Comparison of ENCODE assay signal across 8 cellular contexts in the genomic region with DNA sequence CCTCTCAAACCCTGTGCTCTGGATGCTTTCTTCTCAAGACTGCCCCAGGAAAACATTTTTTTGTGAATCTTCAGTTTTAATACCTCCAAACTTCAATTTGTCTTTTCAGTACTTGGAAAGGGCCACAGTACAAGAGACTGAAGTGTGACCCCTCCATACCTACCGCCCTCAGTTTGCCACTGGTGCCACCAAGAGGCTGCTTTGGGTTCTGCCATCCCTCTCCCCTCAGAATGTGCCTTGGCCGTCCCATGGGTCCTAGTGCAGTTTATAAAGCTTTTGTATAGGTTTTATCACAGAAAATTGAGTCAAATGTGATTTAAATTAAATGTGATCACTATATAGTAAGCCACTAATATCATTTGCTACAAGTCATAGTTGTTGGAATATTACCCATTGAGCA.
A peak's percentile ranks its signal among the peaks of the same experiment; 100 is the strongest.
DNase-seq lines count a peak whose midpoint lies in the region; ATAC-seq, FAIRE-seq and TF ChIP-seq lines count a peak whose summit lies in the region.

No MANE protein-coding gene starts in this region.

- POLR2A ChIA-PET in SK-N-SH (lab: Yijun Ruan, JAX), result interaction anchor here (2.4 kb wide), 1 partner anchor 128 kb away, joined by 12 read pairs; the partner anchor contains the start of gene KIF1B

- no peaks in the 10 kb centered on the region for H3K9me2 ChIP-seq in SK-N-SH

- no peak overlapping the region for H3K4me3 ChIP-seq in H7 (ENCODE audit: insufficient read depth, low read depth, low read length)
- no peak overlapping the region for H3K4me3 ChIP-seq in SK-N-SH (ENCODE audit: low read depth in 2 of 2, low read length in 1 of 2)
- no peak overlapping the region for H3K4me3 ChIP-seq in mammary epithelial cell (replicated peaks in 1 of 3; ENCODE audit: insufficient read depth in 1 of 3, low read depth in 2 of 3, low read length in 3 of 3)
- H3K4me3 ChIP-seq in kidney (ENCODE audit: low read length in 2 of 2), result no peak overlapping the region

- ATAC-seq in HG02588 (IDR thresholded peaks at IDR 0.05; ENCODE audit: unreplicated experiment), result no peak
- no peak for ATAC-seq in stimulated activated memory B cell treated with anti-CD40 and anti-IgM and Interleukin-4, amounts not matched to agents 10 μg/mL and 1 μg/mL and 100 μg/mL, for 72 hours

- H3K27me3 ChIP-seq in H7 (ENCODE audit: control insufficient read depth, insufficient read depth, low read length), result no peaks in the 10 kb centered on the region
- no peaks in the 10 kb centered on the region for H3K27me3 ChIP-seq in SK-N-SH (ENCODE audit: insufficient read depth)
- H3K27me3 ChIP-seq in mammary epithelial cell (ENCODE audit: insufficient read depth, low read length), result no peaks in the 10 kb centered on the region

- intact Hi-C loops in CD14-positive monocyte (cut with micrococcal nuclease) (no loop called here), mammary epithelial cell (cut with micrococcal nuclease) (loop anchor here (1.0 to 10.0 kb wide), 3 partner anchors 128 to 387 kb away; partner anchors contain the start of genes KIF1B and UBE4B), kidney (cut with DNase I) (no loop called here)

- TF ChIP-seq CTCF in CD14-positive monocyte (IDR thresholded peaks at IDR 0.05), result peak; percentile 35
- peak; percentile 84 for TF ChIP-seq CTCF in SK-N-SH (IDR thresholded peaks at IDR 0.05)
- TF ChIP-seq CTCF in mammary epithelial cell (conservative IDR thresholded peaks at IDR 0.05 in 1 of 2, IDR thresholded peaks at IDR 0.05 in 1 of 2; ENCODE audit: extremely low read depth in 1 of 2, insufficient read depth in 1 of 2, low read depth in 1 of 2, low read length in 2 of 2), result peak; percentile 66 to 68
- peak; percentile 47 for TF ChIP-seq CTCF in kidney (IDR thresholded peaks at IDR 0.05; ENCODE audit: borderline replicate concordance, extremely low read depth, insufficient read depth)

- no peak for TF ChIP-seq EP300 in SK-N-SH (IDR thresholded peaks at IDR 0.05; ENCODE audit: borderline replicate concordance in 1 of 2, low read depth in 1 of 2, low read length in 1 of 2)

- H3K27ac ChIP-seq in SK-N-SH (ENCODE audit: low read depth in 2 of 2, low read length in 1 of 2), result no peak overlapping the region
- H3K27ac ChIP-seq in mammary epithelial cell (ENCODE audit: insufficient read depth, low read depth, low read length), result no peak overlapping the region
- H3K27ac ChIP-seq in kidney (ENCODE audit: low read depth in 2 of 2, low read length in 2 of 2), result no peak overlapping the region

- no peak for FAIRE-seq in kidney (lab: Jason Lieb, UNC)

- no peak overlapping the region for H3K4me3 Mint-ChIP-seq in CD14-positive monocyte
- no peak overlapping the region for H3K4me3 Mint-ChIP-seq in stimulated activated memory B cell treated with anti-CD40 and anti-IgM and Interleukin-4, amounts not matched to agents 10 μg/mL and 1 μg/mL and 100 μg/mL, for 72 hours

- H3K9me3 ChIP-seq in SK-N-SH (no peaks in the 10 kb centered on the region), mammary epithelial cell (replicated peaks; ENCODE audit: insufficient read depth, low read length) (no peaks in the 10 kb centered on the region), kidney (ENCODE audit: control insufficient read depth in 1 of 2, low read length in 2 of 2) (no peaks in the 10 kb centered on the region)

- no TSS peak for BruUV-seq in mammary epithelial cell (replicated peaks; lab: Mats Ljungman, UMichigan)

- peaks cover 80 to 96% of the 10 kb centered on the region in 2 donors for H3K36me3 Mint-ChIP-seq in CD14-positive monocyte
- peaks cover 42% of the 10 kb centered on the region for H3K36me3 Mint-ChIP-seq in stimulated activated memory B cell treated with anti-CD40 and anti-IgM and Interleukin-4, amounts not matched to agents 10 μg/mL and 1 μg/mL and 100 μg/mL, for 72 hours

- H3K9ac ChIP-seq in SK-N-SH (no peak overlapping the region), mammary epithelial cell (ENCODE audit: insufficient read depth, low read length) (no peak overlapping the region), kidney (ENCODE audit: low read length in 2 of 2) (no peak overlapping the region)

- no peaks in the 10 kb centered on the region for H4K20me1 ChIP-seq in SK-N-SH (ENCODE audit: insufficient read depth)
- H4K20me1 ChIP-seq in mammary epithelial cell (ENCODE audit: insufficient read depth, low read length), result no peaks in the 10 kb centered on the region

- H3F3A ChIP-seq in SK-N-SH (replicated peaks; ENCODE audit: insufficient read depth), result no peaks in the 10 kb centered on the region

- H3K27ac Mint-ChIP-seq in CD14-positive monocyte, result no peak overlapping the region
- no peak overlapping the region for H3K27ac Mint-ChIP-seq in stimulated activated memory B cell treated with anti-CD40 and anti-IgM and Interleukin-4, amounts not matched to agents 10 μg/mL and 1 μg/mL and 100 μg/mL, for 72 hours

- H3K79me2 ChIP-seq in SK-N-SH (ENCODE audit: insufficient read depth), result no peaks in the 10 kb centered on the region
- no peaks in the 10 kb centered on the region for H3K79me2 ChIP-seq in mammary epithelial cell (ENCODE audit: insufficient read depth, low read length)

- H3K36me3 ChIP-seq in H7 (replicated peaks; ENCODE audit: control insufficient read depth, insufficient read depth, low read length), result peaks cover 22% of the 10 kb centered on the region
- H3K36me3 ChIP-seq in SK-N-SH (replicated peaks in 1 of 2; ENCODE audit: control insufficient read depth in 1 of 2, insufficient read depth in 2 of 2, low read length in 1 of 2), result peaks cover 18 to 22% of the 10 kb centered on the region in 2 experiments
- peaks cover 5% of the 10 kb centered on the region for H3K36me3 ChIP-seq in mammary epithelial cell (ENCODE audit: insufficient read depth, low read length)
- peaks cover 31 to 51% of the 10 kb centered on the region in 2 donors for H3K36me3 ChIP-seq in kidney (ENCODE audit: control insufficient read depth in 1 of 2, insufficient read depth in 2 of 2, low read length in 2 of 2)

- peak; percentile 85 for TF ChIP-seq RAD21 in SK-N-SH (IDR thresholded peaks at IDR 0.05; ENCODE audit: low read length)

- no peaks in the 10 kb centered on the region for H3K4me1 Mint-ChIP-seq in CD14-positive monocyte
- H3K4me1 Mint-ChIP-seq in stimulated activated memory B cell treated with anti-CD40 and anti-IgM and Interleukin-4, amounts not matched to agents 10 μg/mL and 1 μg/mL and 100 μg/mL, for 72 hours, result no peaks in the 10 kb centered on the region

- dilution Hi-C loops in mammary epithelial cell (cut with HindIII; ENCODE audit: low sequenced_read_pairs), result loop anchor here (5.0 kb wide), 2 partner anchors 61 to 89 kb away; no protein-coding TSS in a partner anchor

- H3K4me1 ChIP-seq in SK-N-SH (ENCODE audit: control insufficient read depth in 1 of 2, insufficient read depth in 2 of 2, low read depth in 1 of 2, low read length in 1 of 2) (peaks cover 0 to 8% of the 10 kb centered on the region in 2 experiments; a peak in 2 of 4 replicates), mammary epithelial cell (ENCODE audit: insufficient read depth, low read length) (no peaks in the 10 kb centered on the region), kidney (ENCODE audit: control insufficient read depth in 1 of 2, insufficient read depth in 1 of 2, low read depth in 1 of 2, low read length in 2 of 2) (no peaks in the 10 kb centered on the region)

- CTCF ChIA-PET in SK-N-SH (lab: Yijun Ruan, JAX), result interaction anchor here (0.6 to 6.4 kb wide), 26 partner anchors 8 to 460 kb away, joined by 3 to 52 read pairs (median 4); partner anchors contain the start of gene KIF1B
- CTCF ChIA-PET in mammary epithelial cell (lab: Charles Lee; ENCODE audit: low non-redundant PET), result interaction anchor here (0.7 kb wide), 1 partner anchor 23 kb away, joined by 4 read pairs; no protein-coding TSS in a partner anchor

- DNase-seq in CD14-positive monocyte (ENCODE audit: low spot score) (no peak), H7 (peak; percentile 75), SK-N-SH (peak; percentile 71), mammary epithelial cell (no peak), kidney (no peak)
- peak; percentile 31 to 35 for DNase-seq in stimulated activated CD4-positive, alpha-beta T cell treated with anti-CD3 and anti-CD28 coated beads, Interleukin-2, amount 100 ng/mL, for 48 hours

- H3K9me3 Mint-ChIP-seq in CD14-positive monocyte, result no peaks in the 10 kb centered on the region
- H3K9me3 Mint-ChIP-seq in stimulated activated memory B cell treated with anti-CD40 and anti-IgM and Interleukin-4, amounts not matched to agents 10 μg/mL and 1 μg/mL and 100 μg/mL, for 72 hours, result no peaks in the 10 kb centered on the region

- H3K4me2 ChIP-seq in SK-N-SH (no peak overlapping the region), mammary epithelial cell (ENCODE audit: insufficient read depth, low read depth, low read length) (no peak overlapping the region)

- H3K27me3 Mint-ChIP-seq in CD14-positive monocyte (ENCODE audit: low read depth in 3 of 3), result no peaks in the 10 kb centered on the region
- H3K27me3 Mint-ChIP-seq in stimulated activated memory B cell treated with anti-CD40 and anti-IgM and Interleukin-4, amounts not matched to agents 10 μg/mL and 1 μg/mL and 100 μg/mL, for 72 hours, result no peaks in the 10 kb centered on the region

- 38% methylated on average over 2 of the region's 2 CpGs for WGBS in SK-N-SH (ENCODE audit: low lambda C conversion rate)
- 27% methylated on average over 2 of the region's 2 CpGs for WGBS in mammary epithelial cell (ENCODE audit: low coverage, missing lambda C conversion rate)

- no peak overlapping the region for H2AFZ ChIP-seq in SK-N-SH (ENCODE audit: low read depth)
- H2AFZ ChIP-seq in mammary epithelial cell (ENCODE audit: low read depth, low read length), result no peak overlapping the region

- in situ Hi-C loops in mammary epithelial cell (cut with MboI; ENCODE audit: low sequenced_read_pairs in 2 of 2), result no loop called here

TF ChIP-seq in SK-N-SH, 30 proteins besides CTCF, POLR2A, EP300 and RAD21:
- TF ChIP-seq SIN3A (IDR thresholded peaks at IDR 0.05; ENCODE audit: borderline replicate concordance, low read depth, low read length) (no peak), TEAD4 (IDR thresholded peaks at IDR 0.05; ENCODE audit: borderline replicate concordance, insufficient read depth) (no peak), POLR2AphosphoS5 (IDR thresholded peaks at IDR 0.05; ENCODE audit: low read depth, low read length) (no peak), SMC3 (IDR thresholded peaks at IDR 0.05; ENCODE audit: low read depth, low read length) (peak; percentile 50)
TF ChIP-seq in SK-N-SH: peak in this region for 1.

Comparison
In these comparisons a context has a peak if more than half of its experiments do, and no peak if none do; other contexts are left out.
1. DNase-seq: peak in H7 (single experiment), SK-N-SH (single experiment) and stimulated activated CD4-positive, alpha-beta T cell treated with anti-CD3 and anti-CD28 coated beads, Interleukin-2, amount 100 ng/mL, for 48 hours (2 of 2); none in CD14-positive monocyte (single experiment), mammary epithelial cell (single experiment) and kidney (single experiment).
2. Peak in every context shown above with its lines, with median percentiles within 50 percentile points of each other: CTCF ChIP-seq.